ENCODE assay signal across 32 cellular contexts in the genomic region with DNA sequence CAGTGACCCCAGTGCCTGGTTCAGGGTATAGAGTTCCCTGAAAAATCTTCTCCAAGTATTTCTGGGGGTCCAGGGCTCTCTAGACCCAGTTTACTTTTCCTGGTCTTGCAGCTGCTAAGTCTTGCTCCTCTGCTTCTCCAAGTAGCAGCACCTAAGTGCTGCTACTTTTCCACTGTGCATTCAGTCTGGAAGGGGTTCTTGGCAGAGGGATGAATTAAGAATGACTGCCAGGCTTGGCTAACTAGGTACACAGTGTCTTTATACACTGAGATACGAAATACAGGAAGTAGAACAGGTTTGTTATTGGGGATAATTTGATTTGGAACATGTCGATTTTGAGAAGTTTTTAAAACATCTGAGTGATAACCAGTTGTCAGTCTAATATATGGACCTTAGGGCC. TPM values are rescaled to one million over a fixed set of nuclear protein-coding genes. Genes with fewer than 3 reads are reported as not detected.
"Had no signal": no experiment of that assay in that cellular context is flagged by ENCODE, and none has a peak within 500 bp of the region (broad histone marks: within the 10 kb centered on the region; RNA-seq: fewer than 3 reads in every experiment).

No MANE protein-coding gene starts in this region.

- H3K27me3 ChIP-seq: brain microvascular endothelial cell, SJCRH30 had no signal

- ATAC-seq: activated CD8-positive, alpha-beta memory T cell treated with anti-CD3 and anti-CD28 coated beads, Interleukin-2, amount 10 ng/mL, durations not matched to agents 7 days and 5 days had no signal

- H3K4me2 ChIP-seq: PC-9 had no signal

- H3K4me3 ChIP-seq: PC-9, SJCRH30, SK-N-MC had no signal

- H3K9me3 ChIP-seq: SJCRH30 had no signal

- H3K4me1 ChIP-seq: SJCRH30 had no signal

- H3K27ac ChIP-seq: brain microvascular endothelial cell, PC-9, RWPE1, SJCRH30, SK-N-MC had no signal

- H3K36me3 ChIP-seq: brain microvascular endothelial cell, SJCRH30 had no signal

- DNase-seq: activated B cell treated with CpG ODN at 0.5 μM for 24 hours; activated CD4-positive, alpha-beta memory T cell treated with anti-CD3 and anti-CD28 coated beads, Interleukin-2, amount 10 ng/mL, durations not matched to agents 7 days and 5 days; activated CD4-positive, alpha-beta T cell treated with anti-CD3 and anti-CD28 coated beads for 4 hours; activated CD4-positive, CD25-positive, alpha-beta regulatory T cell treated with anti-CD3 and anti-CD28 coated beads, Interleukin-2, amount 50 U/mL, for 72 hours; activated CD8-positive, alpha-beta memory T cell treated with anti-CD3 and anti-CD28 coated beads for 24 hours; activated CD8-positive, alpha-beta memory T cell treated with anti-CD3 and anti-CD28 coated beads, Interleukin-2, amount 10 ng/mL, durations not matched to agents 7 days and 5 days; activated CD8-positive, alpha-beta memory T cell treated with anti-CD3 and anti-CD28 coated beads, Interleukin-2, amount 50 U/mL, for 48 hours; activated effector memory CD4-positive, alpha-beta T cell treated with Interleukin-2 at 50 U/mL for 16 hours; activated naive CD4-positive, alpha-beta T cell treated with anti-CD3 and anti-CD28 coated beads, Interleukin-2, amount 50 U/mL, for 16 hours; activated naive CD8-positive, alpha-beta T cell treated with anti-CD3 and anti-CD28 coated beads for 36 hours; activated T-cell treated with anti-CD3 and anti-CD28 coated beads, Interleukin-2, amount 50 U/mL, for 48 hours; amniotic stem cell; aorta; brain microvascular endothelial cell; central memory CD4-positive, alpha-beta T cell; Kasumi-1; KG1; NCI-H1105; NCI-H1417 treated with DMSO at 0.1 percent for 48 hours; NCI-H187 treated with DMSO at 0.1 percent for 48 hours; NCI-H2081 treated with DMSO at 0.1 percent for 48 hours; NCI-H226; NCI-H446 treated with DMSO at 0.1 percent for 48 hours; NCI-H524; NCI-H82; NK-92 treated with Interleukin-12 subunit alpha and Interleukin-12 subunit beta, amount 100 ng/mL, for 24 hours; PC-9; SHP77; SJCRH30 had no signal

- H2AFZ ChIP-seq: PC-9 had no signal

RNA-seq across cellular contexts. Expression of a gene that starts 24.2 kb away (rescaled TPM):
- total RNA-seq: activated naive CD8-positive, alpha-beta T cell treated with anti-CD3 and anti-CD28 coated beads for 36 hours; PC-9; SJCRH30; T-helper 1 cell treated with Interleukin-12 subunit alpha and Interleukin-12 subunit beta and Interleukin-4 antibody, amounts not matched to agents 30 ng/mL and 1 ng/mL, for 36 hours had no signal
